ENCODE assay signal across 1 cellular context in genomic region chr20:43515628-43516027, GRCh38.
TF ChIP-seq lines count a peak whose summit lies in the region.

No MANE protein-coding gene starts in this region.

TF ChIP-seq in WTC11, 78 proteins besides CTCF, POLR2A, EP300 and RAD21 (continued from another document):
- TF ChIP-seq ZNF425 (CRISPR knock-in tag; conservative IDR thresholded peaks at IDR 0.05), result no peak
- no peak for TF ChIP-seq GTF2I (CRISPR knock-in tag; conservative IDR thresholded peaks at IDR 0.05)
- no peak for TF ChIP-seq EMX1 (CRISPR knock-in tag; IDR thresholded peaks at IDR 0.05)
- no peak for TF ChIP-seq HMGA2 (CRISPR knock-in tag; IDR thresholded peaks at IDR 0.05)
- TF ChIP-seq PREB (CRISPR knock-in tag; IDR thresholded peaks at IDR 0.05; ENCODE audit: borderline replicate concordance), result no peak
- TF ChIP-seq NR2C2 (CRISPR knock-in tag; IDR thresholded peaks at IDR 0.05), result no peak
